Comparison of ENCODE assay signal across 17 cellular contexts in genomic region chr4:16113741-16114140, GRCh38. TPM values are rescaled to one million over a fixed set of nuclear protein-coding genes. Genes with fewer than 3 reads are reported as not detected.
DNase-seq lines count a peak whose midpoint lies in the region; ATAC-seq and TF ChIP-seq lines count a peak whose summit lies in the region.
"Had no signal": no experiment of that assay in that cellular context is flagged by ENCODE, and none has a peak within 500 bp of the region (broad histone marks: within the 10 kb centered on the region; RNA-seq: fewer than 3 reads in every experiment).

No MANE protein-coding gene starts in this region.

- H3K27ac ChIP-seq in endodermal cell (ENCODE audit: low read depth, low read length) (no peak overlapping the region), psoas muscle (peak overlapping the region; percentile 53), vagina (no peak overlapping the region)

- H3K27me3 Mint-ChIP-seq in endodermal cell (ENCODE audit: insufficient read depth) (peaks cover 30% of the 10 kb centered on the region), HFFc6 (ENCODE audit: insufficient read depth) (peaks cover 22% of the 10 kb centered on the region)

- DNase-seq in NCI-H82 treated with DMSO at 0.1 percent for 48 hours (lab: John Stamatoyannopoulos, UW; ENCODE audit: unreplicated experiment) (peak; percentile 18), endodermal cell (peak; percentile 30), psoas muscle (no peak), vagina (ENCODE audit: extremely low spot score in 2 of 2) (peak; percentile 42 to 52), NCI-H146 treated with DMSO at 0.1 percent for 48 hours (lab: John Stamatoyannopoulos, UW; ENCODE audit: unreplicated experiment) (no peak), HFFc6 (no peak), NCI-H1436 (lab: John Stamatoyannopoulos, UW) (no peak)
- DNase-seq: C1 segment of cervical spinal cord; Calu3; CD4-positive, alpha-beta memory T cell; COR-L47; DMS53; DMS79 treated with DMSO at 0.1 percent for 48 hours; GF-D8; GOT3 had no signal

- H3K4me1 Mint-ChIP-seq in endodermal cell (peaks cover 16% of the 10 kb centered on the region), HFFc6 (ENCODE audit: low read depth) (no peaks in the 10 kb centered on the region)
- H3K4me1 Mint-ChIP-seq: CD4-positive, alpha-beta memory T cell had no signal

- no peak for ATAC-seq in psoas muscle

- peaks cover 4% of the 10 kb centered on the region for H3K4me1 ChIP-seq in endodermal cell (ENCODE audit: control insufficient read depth, insufficient read depth, low read length)
- peaks cover 45% of the 10 kb centered on the region for H3K4me1 ChIP-seq in psoas muscle
- no peaks in the 10 kb centered on the region for H3K4me1 ChIP-seq in vagina
- H3K4me1 ChIP-seq: HAP-1 had no signal

- 84 to 92% methylated on average over 2 to 3 of the region's 3 CpGs for WGBS in endodermal cell (ENCODE audit: insufficient coverage in 1 of 2, insufficient read length in 1 of 2), 2 experiments
- 84 to 93% (median 84%) methylated on average over 3 of the region's 3 CpGs for WGBS in psoas muscle, 3 donors

- no peak for TF ChIP-seq POLR2A in vagina (IDR thresholded peaks at IDR 0.05)

- H3K9me3 ChIP-seq in endodermal cell (ENCODE audit: control insufficient read depth, low read length) (no peaks in the 10 kb centered on the region), psoas muscle (no peaks in the 10 kb centered on the region), vagina (no peaks in the 10 kb centered on the region)
- H3K9me3 ChIP-seq: HAP-1 had no signal

- H3K4me3 ChIP-seq in endodermal cell (ENCODE audit: low read length) (no peak overlapping the region), psoas muscle (no peak overlapping the region), vagina (no peak overlapping the region)
- H3K4me3 ChIP-seq: HAP-1 had no signal

- intact Hi-C loops in psoas muscle (cut with DNase I) (no loop called here), vagina (cut with DNase I) (no loop called here)

- no peak overlapping the region for H3K27ac Mint-ChIP-seq in endodermal cell
- H3K27ac Mint-ChIP-seq in HFFc6, result no peak overlapping the region
- H3K27ac Mint-ChIP-seq: CD4-positive, alpha-beta memory T cell had no signal

- H3K9ac ChIP-seq in endodermal cell (ENCODE audit: extremely low read depth, low read length, poor library complexity, severe bottlenecking), result no peak overlapping the region

- H3K27me3 ChIP-seq in endodermal cell (ENCODE audit: control insufficient read depth, insufficient read depth, low read length, poor library complexity, severe bottlenecking) (peaks cover 10% of the 10 kb centered on the region), psoas muscle (ENCODE audit: insufficient read depth in 3 of 3, low read length in 2 of 3) (no peaks in the 10 kb centered on the region), vagina (no peaks in the 10 kb centered on the region)

- H3K36me3 Mint-ChIP-seq in endodermal cell (ENCODE audit: low read depth) (no peaks in the 10 kb centered on the region), HFFc6 (ENCODE audit: low read depth) (no peaks in the 10 kb centered on the region)
- H3K36me3 Mint-ChIP-seq: CD4-positive, alpha-beta memory T cell had no signal

- TF ChIP-seq CTCF in endodermal cell (conservative IDR thresholded peaks at IDR 0.05) (no peak), psoas muscle (IDR thresholded peaks at IDR 0.05) (no peak), vagina (IDR thresholded peaks at IDR 0.05) (no peak), HFFc6 (IDR thresholded peaks at IDR 0.05) (no peak)

- H3K36me3 ChIP-seq in endodermal cell (ENCODE audit: control insufficient read depth, insufficient read depth, low read length) (no peaks in the 10 kb centered on the region), psoas muscle (ENCODE audit: insufficient read depth in 1 of 2, low read depth in 1 of 2) (no peaks in the 10 kb centered on the region), vagina (no peaks in the 10 kb centered on the region)
- H3K36me3 ChIP-seq: HAP-1 had no signal

- H3K4me3 Mint-ChIP-seq in endodermal cell (no peak overlapping the region), HFFc6 (no peak overlapping the region)
- H3K4me3 Mint-ChIP-seq: CD4-positive, alpha-beta memory T cell had no signal

- H3K9me3 Mint-ChIP-seq in endodermal cell (no peaks in the 10 kb centered on the region), HFFc6 (no peaks in the 10 kb centered on the region)
- H3K9me3 Mint-ChIP-seq: CD4-positive, alpha-beta memory T cell had no signal

RNA-seq across cellular contexts. Expression of gene PROM1, which starts 29.9 kb away (rescaled TPM):
- total RNA-seq in endodermal cell (10 to 100 TPM; 38.6 to 51.6 TPM), psoas muscle (1 to 10 TPM in 2 of 4 donors, under 1 TPM in 2; 0.84 to 1.5 (median 1.1) TPM), vagina (not detected)
- polyA plus RNA-seq in endodermal cell (2013, experiment 1 of 2), result 36.1 TPM
- polyA plus RNA-seq in endodermal cell (2013, experiment 2 of 2), result 33.6 TPM
- under 1 TPM; 0.16 to 0.20 (median 0.18) TPM for polyA plus RNA-seq in psoas muscle
- under 1 TPM in 1 of 6 experiments, not detected in 5; 0.28 TPM for total RNA-seq in HFFc6 (2021; fragmentation: NEBNext Ultra II Directional; extraction: Animal tissue kit (Norgen Biotek cat#: 25700))
- total RNA-seq: CD4-positive, alpha-beta memory T cell had no signal
- polyA plus RNA-seq: BJ; CD4-positive, alpha-beta memory T cell had no signal

Comparison
In these comparisons a context has a peak if more than half of its experiments do, and no peak if none do; other contexts are left out.
1. DNase-seq: peak in NCI-H82 treated with DMSO at 0.1 percent for 48 hours (single experiment), endodermal cell (single experiment) and vagina (2 of 2); none in psoas muscle (0 of 2), NCI-H146 treated with DMSO at 0.1 percent for 48 hours (single experiment), HFFc6 (single experiment) and NCI-H1436 (single experiment).
2. RNA of gene PROM1, which starts 29.9 kb away (total RNA-seq): 38.6 to 51.6 TPM in endodermal cell; 0.84 to 1.5 TPM in psoas muscle, not detected in vagina (single experiment) and 0.28 TPM in HFFc6; every median in the first group is over 10 times any median in the second.